8 cellular contexts compared by ENCODE assay signal in the genomic region with DNA sequence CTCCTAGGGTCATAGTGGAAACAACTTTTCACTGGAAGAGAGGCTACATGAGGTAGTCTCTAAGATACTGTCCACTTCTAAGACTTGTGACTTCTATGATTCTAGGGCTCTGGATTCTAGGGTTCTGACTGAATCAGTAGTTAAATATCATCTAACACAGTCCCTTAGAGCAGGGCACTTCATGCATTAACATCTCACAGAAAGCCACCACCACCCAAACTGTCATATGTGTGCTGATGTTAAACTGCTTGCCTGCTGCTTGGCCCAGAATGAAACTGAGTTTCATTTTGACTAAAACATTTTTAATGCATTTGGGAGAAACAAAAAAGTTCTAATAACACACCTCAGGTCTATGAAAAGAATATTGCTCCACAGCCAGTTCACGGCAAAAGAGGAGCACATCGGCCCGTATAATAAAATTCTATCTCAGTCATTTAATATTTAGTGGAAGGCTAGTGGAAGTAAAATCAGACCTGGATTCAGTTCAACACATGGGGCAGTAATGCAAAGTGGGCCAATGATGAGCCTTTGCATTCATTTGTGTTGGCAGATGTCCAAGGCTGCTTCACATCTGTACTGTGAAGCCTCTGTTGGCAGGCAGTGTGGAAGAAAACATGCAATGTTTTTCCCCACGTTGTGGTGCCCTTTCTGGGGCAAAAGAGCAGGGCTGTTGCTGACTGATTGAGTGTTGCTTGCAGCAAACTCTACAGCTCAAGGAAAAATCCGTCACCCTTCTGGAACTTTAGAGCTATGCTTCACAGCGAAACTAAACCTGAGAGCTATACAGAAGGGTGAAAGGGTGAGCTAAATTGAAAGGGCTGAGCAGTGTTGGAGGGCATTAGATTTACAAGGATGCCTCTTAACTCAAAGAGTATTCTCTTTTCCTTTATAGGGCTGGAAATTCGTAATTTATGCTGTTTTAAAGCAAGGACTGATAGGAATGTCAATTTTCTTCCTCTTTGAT. TPM values are rescaled to one million over a fixed set of nuclear protein-coding genes. Genes with fewer than 3 reads are reported as not detected.
DNase-seq lines count a peak whose midpoint lies in the region; ATAC-seq and TF ChIP-seq lines count a peak whose summit lies in the region.

No MANE protein-coding gene starts in this region.

- peak; percentile 70 for DNase-seq in DMS79 (lab: John Stamatoyannopoulos, UW)
- peak; percentile 12 to 73 for DNase-seq in NCI-H446 (lab: John Stamatoyannopoulos, UW)
- peak; percentile 35 for DNase-seq in fibroblast of the aortic adventitia (ENCODE audit: low read depth)
- peak; percentile 18 to 19 for DNase-seq in thyroid gland
- DNase-seq in vagina (ENCODE audit: extremely low spot score in 2 of 2) = no peak
- DNase-seq in naive thymus-derived CD4-positive, alpha-beta T cell = no peak
- DNase-seq in stimulated activated naive CD4-positive, alpha-beta T cell treated with Interleukin-2 at 50 U/mL for 16 hours (lab: John Stamatoyannopoulos, UW) = no peak

- no peak overlapping the region for H3K27ac ChIP-seq in thyroid gland
- no peak overlapping the region for H3K27ac ChIP-seq in vagina
- no peak overlapping the region for H3K27ac ChIP-seq in naive thymus-derived CD4-positive, alpha-beta T cell (ENCODE audit: low read depth, low read length)

- H3K27ac Mint-ChIP-seq in naive thymus-derived CD4-positive, alpha-beta T cell = no peak overlapping the region

- 53 to 58% methylated on average over 7 of the region's 7 CpGs for WGBS in thyroid gland, 2 donors

- H3K4me3 Mint-ChIP-seq in naive thymus-derived CD4-positive, alpha-beta T cell = no peak overlapping the region

- no peaks in the 10 kb centered on the region for H3K4me1 Mint-ChIP-seq in naive thymus-derived CD4-positive, alpha-beta T cell

- peak; percentile 79 for ATAC-seq in HG02759 (IDR thresholded peaks at IDR 0.05; ENCODE audit: unreplicated experiment)
- no peak for ATAC-seq in naive thymus-derived CD4-positive, alpha-beta T cell

- H3K9me3 ChIP-seq in thyroid gland (no peaks in the 10 kb centered on the region), vagina (no peaks in the 10 kb centered on the region)
- no peaks in the 10 kb centered on the region for H3K9me3 ChIP-seq in naive thymus-derived CD4-positive, alpha-beta T cell (ENCODE audit: control insufficient read depth in 2 of 3, low read length in 3 of 3)

- CTCF ChIA-PET in naive thymus-derived CD4-positive, alpha-beta T cell (lab: Charles Lee) = no interaction called here

- POLR2A ChIA-PET in naive thymus-derived CD4-positive, alpha-beta T cell (lab: Charles Lee) = no interaction called here

- H3K27me3 ChIP-seq in thyroid gland (no peaks in the 10 kb centered on the region), vagina (no peaks in the 10 kb centered on the region)
- H3K27me3 ChIP-seq in naive thymus-derived CD4-positive, alpha-beta T cell (ENCODE audit: control insufficient read depth in 2 of 2, insufficient read depth in 2 of 2, low read length in 2 of 2) = no peaks in the 10 kb centered on the region

- TF ChIP-seq CTCF in fibroblast of the aortic adventitia (IDR thresholded peaks at IDR 0.05; ENCODE audit: insufficient read depth, low read length) = no peak
- no peak for TF ChIP-seq CTCF in thyroid gland (IDR thresholded peaks at IDR 0.05)
- no peak for TF ChIP-seq CTCF in vagina (IDR thresholded peaks at IDR 0.05)

- intact Hi-C loops in thyroid gland (cut with DNase I) (no loop called here), vagina (cut with DNase I) (no loop called here)
- intact Hi-C loops in naive thymus-derived CD4-positive, alpha-beta T cell (cut with micrococcal nuclease) = no loop called here

- no peak for TF ChIP-seq POLR2A in thyroid gland (IDR thresholded peaks at IDR 0.05)
- TF ChIP-seq POLR2A in vagina (IDR thresholded peaks at IDR 0.05) = no peak

- no peaks in the 10 kb centered on the region for H3K9me3 Mint-ChIP-seq in naive thymus-derived CD4-positive, alpha-beta T cell

- H3K36me3 Mint-ChIP-seq in naive thymus-derived CD4-positive, alpha-beta T cell = no peaks in the 10 kb centered on the region

- H3K4me3 ChIP-seq in fibroblast of the aortic adventitia (ENCODE audit: low read depth, low read length) = no peak overlapping the region
- no peak overlapping the region for H3K4me3 ChIP-seq in thyroid gland (replicated peaks in 1 of 3)
- H3K4me3 ChIP-seq in vagina = no peak overlapping the region
- H3K4me3 ChIP-seq in naive thymus-derived CD4-positive, alpha-beta T cell (ENCODE audit: low read length) = no peak overlapping the region

- H3K4me1 ChIP-seq in thyroid gland = peaks cover 0 to 3% of the 10 kb centered on the region in 2 donors
- H3K4me1 ChIP-seq in vagina = no peaks in the 10 kb centered on the region
- no peaks in the 10 kb centered on the region for H3K4me1 ChIP-seq in naive thymus-derived CD4-positive, alpha-beta T cell (ENCODE audit: control insufficient read depth in 2 of 2, insufficient read depth in 2 of 2, low read length in 2 of 2)

- peaks cover 0 to 6% (median 5%) of the 10 kb centered on the region in 5 donors for H3K27me3 Mint-ChIP-seq in naive thymus-derived CD4-positive, alpha-beta T cell

- H3K36me3 ChIP-seq in thyroid gland (no peaks in the 10 kb centered on the region), vagina (no peaks in the 10 kb centered on the region)
- H3K36me3 ChIP-seq in naive thymus-derived CD4-positive, alpha-beta T cell (ENCODE audit: control insufficient read depth in 2 of 3, insufficient read depth in 3 of 3, low read length in 3 of 3) = no peaks in the 10 kb centered on the region

RNA-seq across cellular contexts. Expression of gene AUTS2, which starts 33.5 kb away (rescaled TPM):
- total RNA-seq in fibroblast of the aortic adventitia (ENCODE audit: low replicate concordance) = 10.7 and 33.4 TPM in 2 replicates
- 10 to 100 TPM; 14.9 to 27.2 (median 17.5) TPM for total RNA-seq in thyroid gland
- 53.0 TPM for total RNA-seq in vagina
- 10 to 100 TPM in 1 of 5 experiments, 1 to 10 TPM in 4; 4.0 to 31.7 (median 5.1) TPM for total RNA-seq in naive thymus-derived CD4-positive, alpha-beta T cell
- under 1 TPM; 0.40 to 0.55 TPM for polyA plus RNA-seq in naive thymus-derived CD4-positive, alpha-beta T cell

Comparison
In these comparisons a context has a peak if more than half of its experiments do, and no peak if none do; other contexts are left out.
1. DNase-seq: peak in DMS79 (single experiment), NCI-H446 (2 of 2), fibroblast of the aortic adventitia (single experiment) and thyroid gland (2 of 2); none in vagina (0 of 2), naive thymus-derived CD4-positive, alpha-beta T cell (0 of 9) and stimulated activated naive CD4-positive, alpha-beta T cell treated with Interleukin-2 at 50 U/mL for 16 hours (single experiment).